22 cellular contexts compared by ENCODE assay signal in the genomic region with DNA sequence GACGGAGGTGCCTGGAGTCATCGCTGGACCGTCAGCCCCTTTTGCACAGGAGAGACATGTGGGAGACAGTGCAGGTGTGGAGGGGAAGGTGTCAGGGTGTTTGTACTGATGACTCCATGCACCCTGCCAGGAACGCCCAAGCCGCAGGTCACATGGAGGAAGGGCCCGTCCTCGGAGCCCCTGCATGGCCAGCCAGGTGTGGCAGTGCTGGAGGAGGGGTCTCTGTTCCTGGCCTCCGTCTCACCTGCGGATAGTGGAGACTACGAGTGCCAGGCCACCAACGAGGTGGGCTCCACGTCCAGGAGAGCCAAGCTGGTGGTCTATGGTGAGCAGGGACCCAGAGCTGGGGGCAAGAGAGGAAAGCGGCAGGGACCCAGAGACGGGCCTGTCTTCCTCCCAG.
A peak's percentile ranks its signal among the peaks of the same experiment; 100 is the strongest.
DNase-seq lines count a peak whose midpoint lies in the region; ATAC-seq and TF ChIP-seq lines count a peak whose summit lies in the region.
"Had no signal": no experiment of that assay in that cellular context is flagged by ENCODE, and none has a peak within 500 bp of the region (broad histone marks: within the 10 kb centered on the region; RNA-seq: fewer than 3 reads in every experiment).

No MANE protein-coding gene starts in this region.

- H3K27me3 ChIP-seq in H7 (ENCODE audit: control insufficient read depth, insufficient read depth, low read length) (no peaks in the 10 kb centered on the region), H9 (ENCODE audit: insufficient read depth, low read length) (no peaks in the 10 kb centered on the region), endodermal cell (ENCODE audit: control insufficient read depth, insufficient read depth, low read length, poor library complexity, severe bottlenecking) (no peaks in the 10 kb centered on the region), neuronal stem cell (ENCODE audit: control insufficient read depth in 3 of 3, insufficient read depth in 3 of 3, low read depth in 1 of 3, low read length in 3 of 3) (peaks cover 0 to 18% (median 0%) of the 10 kb centered on the region in 3 experiments)
- H3K27me3 ChIP-seq: BE2C, BLaER1 had no signal

- H3K4me1 Mint-ChIP-seq in H9 (peaks cover 2 to 3% of the 10 kb centered on the region in 2 experiments; a peak in 3 of 4 replicates), endodermal cell (no peaks in the 10 kb centered on the region)
- H3K4me1 Mint-ChIP-seq: CD14-positive monocyte; CD4-positive, alpha-beta memory T cell; CD4-positive, CD25-positive, alpha-beta regulatory T cell; CD8-positive, alpha-beta memory T cell had no signal

- ATAC-seq in activated CD4-positive, CD25-positive, alpha-beta regulatory T cell treated with anti-CD3 and anti-CD28 coated beads, Interleukin-2, amount 50 U/mL, for 24 hours, result no peak
- ATAC-seq in GM19467 (IDR thresholded peaks at IDR 0.05; ENCODE audit: unreplicated experiment), result no peak
- ATAC-seq: GM12878 had no signal

- H2AFZ ChIP-seq in H9 (ENCODE audit: low read length) (no peak overlapping the region), neuronal stem cell (ENCODE audit: low read length) (no peak overlapping the region)

- H3K23me2 ChIP-seq in H9 (ENCODE audit: insufficient read length, low read depth, low read length, poor library complexity, severe bottlenecking), result no peaks in the 10 kb centered on the region

- H4K91ac ChIP-seq in H9 (ENCODE audit: insufficient read length, low read depth, low read length) (no peak overlapping the region), neuronal stem cell (ENCODE audit: low read depth, low read length, poor library complexity) (no peak overlapping the region)

- H3K4me2 ChIP-seq in H9 (ENCODE audit: insufficient read depth, insufficient read length, low read length) (no peak overlapping the region), neuronal stem cell (ENCODE audit: insufficient read depth, low read length, poor library complexity, severe bottlenecking) (no peak overlapping the region)
- H3K4me2 ChIP-seq: BLaER1 had no signal

- H4K5ac ChIP-seq in H9 (ENCODE audit: insufficient read length, low read depth, low read length), result no peak overlapping the region

- H4K8ac ChIP-seq in H9 (replicated peaks; ENCODE audit: insufficient read length, low read depth, low read length) (no peak overlapping the region), neuronal stem cell (ENCODE audit: low read depth, low read length) (peak overlapping the region; percentile 30)

- no peaks in the 10 kb centered on the region for H3K79me2 ChIP-seq in H9 (ENCODE audit: insufficient read depth, low read length)

- H3K4me1 ChIP-seq in H9 (ENCODE audit: insufficient read depth, low read length) (no peaks in the 10 kb centered on the region), endodermal cell (ENCODE audit: control insufficient read depth, insufficient read depth, low read length) (no peaks in the 10 kb centered on the region), neuronal stem cell (ENCODE audit: control insufficient read depth in 2 of 2, insufficient read depth in 1 of 2, low read depth in 1 of 2, low read length in 2 of 2) (peaks cover 5 to 10% of the 10 kb centered on the region in 2 donors)
- H3K4me1 ChIP-seq: BE2C, Caco-2 had no signal

- no peak overlapping the region for H2BK15ac ChIP-seq in H9 (ENCODE audit: low read depth, low read length)
- peak overlapping the region; percentile 88 for H2BK15ac ChIP-seq in neuronal stem cell (ENCODE audit: low read length)

- H3K27ac ChIP-seq in H9 (ENCODE audit: insufficient read length, low read depth, low read length), result no peak overlapping the region
- H3K27ac ChIP-seq in endodermal cell (ENCODE audit: low read depth, low read length), result no peak overlapping the region
- no peak overlapping the region for H3K27ac ChIP-seq in neuronal stem cell (replicated peaks; ENCODE audit: low read length)
- H3K27ac ChIP-seq: BLaER1 had no signal

- H3T11ph ChIP-seq in H9 (ENCODE audit: low read length), result no peak overlapping the region

- H3K79me1 ChIP-seq in H9 (ENCODE audit: insufficient read depth, low read depth, low read length, poor library complexity, severe bottlenecking) (no peaks in the 10 kb centered on the region), neuronal stem cell (ENCODE audit: low read depth, low read length) (no peaks in the 10 kb centered on the region)

- H2AK5ac ChIP-seq in H9 (ENCODE audit: insufficient read length, low read length), result no peak overlapping the region
- peak overlapping the region; percentile 84 for H2AK5ac ChIP-seq in neuronal stem cell (ENCODE audit: low read depth, low read length)

- H3K4me3 ChIP-seq in H7 (ENCODE audit: insufficient read depth, low read depth, low read length), result no peak overlapping the region
- no peak overlapping the region for H3K4me3 ChIP-seq in endodermal cell (ENCODE audit: low read length)
- H3K4me3 ChIP-seq in neuronal stem cell (ENCODE audit: low read length in 2 of 2), result no peak overlapping the region
- H3K4me3 ChIP-seq: BLaER1, GM12878 had no signal

- no peaks in the 10 kb centered on the region for H4K20me1 ChIP-seq in H9 (ENCODE audit: control insufficient read depth, insufficient read depth, insufficient read length)
- H4K20me1 ChIP-seq: BLaER1 had no signal

- H3K23ac ChIP-seq in H9 (ENCODE audit: insufficient read length, low read depth, low read length) (no peak overlapping the region), neuronal stem cell (ENCODE audit: low read depth, low read length, poor library complexity) (peak overlapping the region; percentile 18)

- H3K9me3 ChIP-seq in H9 (ENCODE audit: control insufficient read depth, low read depth, low read length), result no peaks in the 10 kb centered on the region
- H3K9me3 ChIP-seq in endodermal cell (ENCODE audit: control insufficient read depth, low read length), result no peaks in the 10 kb centered on the region
- H3K9me3 ChIP-seq in neuronal stem cell (replicated peaks in 1 of 2; ENCODE audit: control insufficient read depth in 2 of 2, insufficient read depth in 1 of 2, low read depth in 1 of 2, low read length in 2 of 2), result peaks cover 0 to 6% of the 10 kb centered on the region in 2 donors
- H3K9me3 ChIP-seq: BE2C, BLaER1, Caco-2 had no signal

- H2BK5ac ChIP-seq in H9 (ENCODE audit: insufficient read length, low read length) (no peak overlapping the region), neuronal stem cell (ENCODE audit: low read length) (peak overlapping the region; percentile 85)

- H3K36me3 ChIP-seq in H7 (replicated peaks; ENCODE audit: control insufficient read depth, insufficient read depth, low read length), result no peaks in the 10 kb centered on the region
- H3K36me3 ChIP-seq in endodermal cell (ENCODE audit: control insufficient read depth, insufficient read depth, low read length), result no peaks in the 10 kb centered on the region
- peaks cover 0 to 2% of the 10 kb centered on the region in 2 donors for H3K36me3 ChIP-seq in neuronal stem cell (replicated peaks in 1 of 2; ENCODE audit: control insufficient read depth in 2 of 2, insufficient read depth in 2 of 2, low read length in 2 of 2)
- H3K36me3 ChIP-seq: BE2C, BLaER1 had no signal

- H3K56ac ChIP-seq in H9 (ENCODE audit: insufficient read length, low read depth, low read length), result no peak overlapping the region

- no peak overlapping the region for H2BK12ac ChIP-seq in H9 (ENCODE audit: insufficient read length, low read depth, low read length)
- no peak overlapping the region for H2BK12ac ChIP-seq in neuronal stem cell (ENCODE audit: low read length)

- peak overlapping the region in 2 of 3 experiments; percentile 68 to 96; a peak in 3 of 7 replicates for H3K27ac Mint-ChIP-seq in H9
- no peak overlapping the region for H3K27ac Mint-ChIP-seq in endodermal cell
- H3K27ac Mint-ChIP-seq: CD4-positive, alpha-beta memory T cell; CD4-positive, CD25-positive, alpha-beta regulatory T cell; CD8-positive, alpha-beta memory T cell had no signal

- TF ChIP-seq CTCF in H9 (conservative IDR thresholded peaks at IDR 0.05), result no peak
- no peak for TF ChIP-seq CTCF in endodermal cell (conservative IDR thresholded peaks at IDR 0.05)

- H3K14ac ChIP-seq in H9 (ENCODE audit: insufficient read depth, low read length) (no peak overlapping the region; the same call in 1 of the 2 replicates), neuronal stem cell (ENCODE audit: low read length) (peak overlapping the region; percentile 31)

- no peak overlapping the region for H3K9ac ChIP-seq in H9 (ENCODE audit: extremely low read depth, insufficient read length, low read length)
- no peak overlapping the region for H3K9ac ChIP-seq in endodermal cell (ENCODE audit: extremely low read depth, low read length, poor library complexity, severe bottlenecking)
- H3K9ac ChIP-seq in neuronal stem cell (ENCODE audit: low read depth, low read length, poor library complexity), result no peak overlapping the region
- H3K9ac ChIP-seq: BLaER1 had no signal

- H3K9me3 Mint-ChIP-seq in H9 (no peaks in the 10 kb centered on the region), endodermal cell (no peaks in the 10 kb centered on the region)
- H3K9me3 Mint-ChIP-seq: CD4-positive, alpha-beta memory T cell; CD4-positive, CD25-positive, alpha-beta regulatory T cell; CD8-positive, alpha-beta memory T cell had no signal

- no peak overlapping the region for H3K18ac ChIP-seq in H9 (ENCODE audit: insufficient read length, low read depth, low read length)
- peak overlapping the region; percentile 63 for H3K18ac ChIP-seq in neuronal stem cell (ENCODE audit: low read length)

- H3K27me3 Mint-ChIP-seq in H9 (ENCODE audit: low read depth), result no peaks in the 10 kb centered on the region
- no peaks in the 10 kb centered on the region for H3K27me3 Mint-ChIP-seq in endodermal cell (ENCODE audit: insufficient read depth)
- H3K27me3 Mint-ChIP-seq: CD4-positive, alpha-beta memory T cell; CD4-positive, CD25-positive, alpha-beta regulatory T cell had no signal

- H2BK20ac ChIP-seq in H9 (ENCODE audit: low read depth, low read length, poor library complexity, severe bottlenecking), result no peak overlapping the region

- H3K4ac ChIP-seq in H9 (ENCODE audit: low read depth, low read length), result no peak overlapping the region
- no peak overlapping the region for H3K4ac ChIP-seq in neuronal stem cell (ENCODE audit: low read length)

- H2BK120ac ChIP-seq in H9 (ENCODE audit: low read depth, low read length, poor library complexity, severe bottlenecking) (no peak overlapping the region), neuronal stem cell (ENCODE audit: low read depth, low read length) (no peak overlapping the region)

- H3K4me3 Mint-ChIP-seq in H9 (no peak overlapping the region), endodermal cell (no peak overlapping the region)
- H3K4me3 Mint-ChIP-seq: CD14-positive monocyte; CD4-positive, alpha-beta memory T cell; CD4-positive, CD25-positive, alpha-beta regulatory T cell; CD8-positive, alpha-beta memory T cell had no signal

- DNase-seq in H7 (peak; percentile 65), H9 (no peak), endodermal cell (peak; percentile 46), neuronal stem cell (ENCODE audit: low spot score) (no peak), DMS53 (lab: John Stamatoyannopoulos, UW) (no peak), DMS79 (lab: John Stamatoyannopoulos, UW) (no peak)
- DNase-seq: 8988T; ACHN; BE2C; C1 segment of cervical spinal cord; Caco-2; Calu3; CD4-positive, alpha-beta memory T cell; CD4-positive, CD25-positive, alpha-beta regulatory T cell; CD8-positive, alpha-beta memory T cell; DMS79 treated with DMSO at 0.1 percent for 48 hours; GF-D8 had no signal

- WGBS in H9 (ENCODE audit: extremely low coverage, insufficient read length, low lambda C conversion rate), result no CpG with 5 or more reads among the region's 14 CpGs
- 88 to 92% methylated on average over 12 to 14 of the region's 14 CpGs for WGBS in endodermal cell (ENCODE audit: insufficient coverage in 1 of 2, insufficient read length in 1 of 2), 2 experiments
- WGBS in neuronal stem cell (ENCODE audit: extremely low coverage in 2 of 2, insufficient read length in 2 of 2, insufficient replicate concordance in 1 of 2), 2 donors, result no CpG with 5 or more reads among the region's 14 CpGs

- no peaks in the 10 kb centered on the region for H3K36me3 Mint-ChIP-seq in H9 (ENCODE audit: insufficient read depth in 1 of 3, low read depth in 3 of 3)
- H3K36me3 Mint-ChIP-seq in endodermal cell (ENCODE audit: low read depth), result no peaks in the 10 kb centered on the region
- H3K36me3 Mint-ChIP-seq: CD14-positive monocyte; CD4-positive, alpha-beta memory T cell; CD4-positive, CD25-positive, alpha-beta regulatory T cell; CD8-positive, alpha-beta memory T cell had no signal

Comparison
In these comparisons a context has a peak if more than half of its experiments do, and no peak if none do; other contexts are left out.
1. DNase-seq: peak in H7 (single experiment) and endodermal cell (single experiment); none in H9 (single experiment), neuronal stem cell (single experiment), DMS53 (single experiment) and DMS79 (single experiment).